Comparison of ENCODE assay signal across 8 cellular contexts in genomic region chr17:77365584-77366186, GRCh38.
DNase-seq lines count a peak whose midpoint lies in the region; ATAC-seq and TF ChIP-seq lines count a peak whose summit lies in the region.

No MANE protein-coding gene starts in this region.

- H2BK5ac ChIP-seq in neuronal stem cell (ENCODE audit: low read length) = peak overlapping the region; percentile 7

- no peak for TF ChIP-seq CTCF in PC-3 (conservative IDR thresholded peaks at IDR 0.05; ENCODE audit: low read depth, low read length)
- no peak for TF ChIP-seq CTCF in endothelial cell (IDR thresholded peaks at IDR 0.05; ENCODE audit: unreplicated experiment)

- ATAC-seq in PC-3 = peak; percentile 79
- ATAC-seq in HG03196 (IDR thresholded peaks at IDR 0.05; ENCODE audit: unreplicated experiment) = no peak
- no peak for ATAC-seq in HG03159 (IDR thresholded peaks at IDR 0.05; ENCODE audit: unreplicated experiment)

- H3K36me3 Mint-ChIP-seq in endothelial cell (ENCODE audit: low read depth, unreplicated experiment) = no peaks in the 10 kb centered on the region

- peaks cover 29% of the 10 kb centered on the region for H4K20me1 ChIP-seq in PC-3 (ENCODE audit: low read length)

- H2AK5ac ChIP-seq in neuronal stem cell (ENCODE audit: low read depth, low read length) = peak overlapping the region; percentile 21

- H3K27ac Mint-ChIP-seq in endothelial cell (ENCODE audit: unreplicated experiment) = no peak overlapping the region

- no peak overlapping the region for H3K14ac ChIP-seq in neuronal stem cell (ENCODE audit: low read length)

- intact Hi-C loops in PC-3 (cut with micrococcal nuclease) = no loop called here

- WGBS in neuronal stem cell (ENCODE audit: extremely low coverage in 2 of 2, insufficient read length in 2 of 2, insufficient replicate concordance in 1 of 2), 2 donors = no CpG with 5 or more reads among the region's 11 CpGs

- H2AFZ ChIP-seq in PC-3 (ENCODE audit: low read length) (no peak overlapping the region), neuronal stem cell (ENCODE audit: low read length) (no peak overlapping the region)

- H3K27me3 ChIP-seq in PC-3 (ENCODE audit: low read length) = no peaks in the 10 kb centered on the region
- no peaks in the 10 kb centered on the region for H3K27me3 ChIP-seq in neuronal stem cell (ENCODE audit: control insufficient read depth in 3 of 3, insufficient read depth in 3 of 3, low read depth in 1 of 3, low read length in 3 of 3)

- H3K4me2 ChIP-seq in PC-3 (ENCODE audit: low read length) (peak overlapping the region; percentile 48), neuronal stem cell (ENCODE audit: insufficient read depth, low read length, poor library complexity, severe bottlenecking) (no peak overlapping the region)

- H4K91ac ChIP-seq in neuronal stem cell (ENCODE audit: low read depth, low read length, poor library complexity) = no peak overlapping the region

- H3K4me1 ChIP-seq in PC-3 (ENCODE audit: insufficient read depth, low read length) (peaks cover 39% of the 10 kb centered on the region), neuronal stem cell (ENCODE audit: control insufficient read depth in 2 of 2, insufficient read depth in 1 of 2, low read depth in 1 of 2, low read length in 2 of 2) (peaks cover 10 to 13% of the 10 kb centered on the region in 2 donors)

- H3K9me3 ChIP-seq in PC-3 (ENCODE audit: low read length) (no peaks in the 10 kb centered on the region), neuronal stem cell (replicated peaks in 1 of 2; ENCODE audit: control insufficient read depth in 2 of 2, insufficient read depth in 1 of 2, low read depth in 1 of 2, low read length in 2 of 2) (peaks cover 0 to 3% of the 10 kb centered on the region in 2 donors)

- H3K27ac ChIP-seq in PC-3 (ENCODE audit: low read length) (peak overlapping the region; percentile 58), neuronal stem cell (replicated peaks; ENCODE audit: low read length) (no peak overlapping the region)

- peaks cover 6% of the 10 kb centered on the region; the same call in 1 of the 2 replicates for H3K36me3 ChIP-seq in PC-3 (ENCODE audit: low read depth, low read length)
- no peaks in the 10 kb centered on the region for H3K36me3 ChIP-seq in neuronal stem cell (replicated peaks in 1 of 2; ENCODE audit: control insufficient read depth in 2 of 2, insufficient read depth in 2 of 2, low read length in 2 of 2)

- CTCF ChIA-PET in PC-3 (lab: Charles Lee) = no interaction called here

- no peak overlapping the region for H3K23ac ChIP-seq in neuronal stem cell (ENCODE audit: low read depth, low read length, poor library complexity)

- H3F3A ChIP-seq in PC-3 (ENCODE audit: low read length, unreplicated experiment) = no peaks in the 10 kb centered on the region

- peaks cover 53% of the 10 kb centered on the region for H3K4me1 Mint-ChIP-seq in endothelial cell (ENCODE audit: unreplicated experiment)

- H2BK120ac ChIP-seq in neuronal stem cell (ENCODE audit: low read depth, low read length) = peak overlapping the region; percentile 22

- peaks cover 92% of the 10 kb centered on the region for H3K79me2 ChIP-seq in PC-3 (ENCODE audit: low read length)

- peaks cover 13% of the 10 kb centered on the region for H3K27me3 Mint-ChIP-seq in endothelial cell (ENCODE audit: unreplicated experiment)

- peak; percentile 53 for DNase-seq in activated CD8-positive, alpha-beta memory T cell treated with anti-CD3 and anti-CD28 coated beads, Interleukin-2, amount 50 U/mL, for 4 hours
- no peak for DNase-seq in activated CD8-positive, alpha-beta memory T cell treated with anti-CD3 and anti-CD28 coated beads for 24 hours
- peak; percentile 82 for DNase-seq in PC-3
- no peak for DNase-seq in endothelial cell (ENCODE audit: low spot score)
- no peak for DNase-seq in neuronal stem cell (ENCODE audit: low spot score)
- no peak for DNase-seq in mesenteric fat pad (ENCODE audit: low spot score)

- peak overlapping the region; percentile 72 for H3K18ac ChIP-seq in neuronal stem cell (ENCODE audit: low read length)

- H2BK12ac ChIP-seq in neuronal stem cell (ENCODE audit: low read length) = no peak overlapping the region

- peak overlapping the region; percentile 18 for H3K4me3 Mint-ChIP-seq in endothelial cell (ENCODE audit: unreplicated experiment)

- BruUV-seq in PC-3 (replicated peaks; lab: Mats Ljungman, UMichigan) = no TSS peak

- H3K79me1 ChIP-seq in neuronal stem cell (ENCODE audit: low read depth, low read length) = no peaks in the 10 kb centered on the region

- POLR2A ChIA-PET in PC-3 (lab: Charles Lee; ENCODE audit: unreplicated experiment) = interaction anchor here (0.6 kb wide), 1 partner anchor 43 kb away, joined by 3 read pairs; no protein-coding TSS in a partner anchor

- H3K9me3 Mint-ChIP-seq in endothelial cell (ENCODE audit: unreplicated experiment) = no peaks in the 10 kb centered on the region

- H3K9ac ChIP-seq in PC-3 (ENCODE audit: low read length) = peak overlapping the region; percentile 14
- H3K9ac ChIP-seq in neuronal stem cell (ENCODE audit: low read depth, low read length, poor library complexity) = no peak overlapping the region

- H3K4me3 ChIP-seq in PC-3 (ENCODE audit: low read length) (no peak overlapping the region), neuronal stem cell (ENCODE audit: low read length in 2 of 2) (no peak overlapping the region)

- no peak overlapping the region for H4K8ac ChIP-seq in neuronal stem cell (ENCODE audit: low read depth, low read length)

- peak overlapping the region; percentile 46 for H2BK15ac ChIP-seq in neuronal stem cell (ENCODE audit: low read length)

- H3K9me2 ChIP-seq in PC-3 (replicated peaks; ENCODE audit: low read length) = no peaks in the 10 kb centered on the region

- H3K4ac ChIP-seq in neuronal stem cell (ENCODE audit: low read length) = no peak overlapping the region

Comparison
In these comparisons a context has a peak if more than half of its experiments do, and no peak if none do; other contexts are left out.
1. DNase-seq: peak in activated CD8-positive, alpha-beta memory T cell treated with anti-CD3 and anti-CD28 coated beads, Interleukin-2, amount 50 U/mL, for 4 hours (single experiment) and PC-3 (single experiment); none in activated CD8-positive, alpha-beta memory T cell treated with anti-CD3 and anti-CD28 coated beads for 24 hours (single experiment), endothelial cell (single experiment), neuronal stem cell (single experiment) and mesenteric fat pad (single experiment).